24 cellular contexts compared by ENCODE assay signal in the genomic region with DNA sequence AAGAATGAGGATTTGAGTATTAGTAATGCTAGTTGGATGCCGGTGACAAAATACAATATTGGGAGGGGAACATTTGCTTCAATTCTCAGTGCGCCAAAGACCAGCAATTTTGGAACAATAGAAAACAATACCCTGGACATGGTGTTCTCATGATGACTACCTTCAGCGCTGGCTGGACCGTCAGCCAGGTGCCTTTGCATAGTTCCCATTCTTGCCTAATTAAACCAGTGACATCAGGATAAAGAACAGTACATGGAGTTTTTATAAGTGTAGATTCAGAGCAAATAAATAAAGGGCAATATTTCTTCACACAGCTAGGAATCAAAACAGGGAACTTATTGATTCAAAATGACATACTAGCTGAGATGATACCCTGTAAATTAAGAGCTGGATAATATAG.
"Had no signal": no experiment of that assay in that cellular context is flagged by ENCODE, and none has a peak within 500 bp of the region (broad histone marks: within the 10 kb centered on the region; RNA-seq: fewer than 3 reads in every experiment).

No MANE protein-coding gene starts in this region.

- H3K4me1 ChIP-seq: stomach, suprapubic skin, testis, thyroid gland, tibial artery, tibial nerve, transverse colon, upper lobe of left lung, upper lobe of right lung, uterus, vagina had no signal

- H3K36me3 ChIP-seq: stomach, suprapubic skin, thoracic aorta, thyroid gland, tibial artery, tibial nerve, transverse colon, upper lobe of left lung, upper lobe of right lung, uterus, vagina had no signal

- H3K4me3 ChIP-seq: stomach, suprapubic skin, testis, thoracic aorta, thyroid gland, tibial artery, tibial nerve, transverse colon, upper lobe of left lung, upper lobe of right lung, uterus, vagina had no signal

- H3K27me3 ChIP-seq: stomach, testis, thyroid gland, tibial artery, tibial nerve, transverse colon, upper lobe of left lung, upper lobe of right lung, uterus, vagina had no signal

- DNase-seq: stimulated activated CD4-positive, alpha-beta T cell treated with anti-CD3 and anti-CD28 coated beads, Interleukin-2, amount 100 ng/mL, for 48 hours; stimulated activated CD4-positive, alpha-beta T cell treated with anti-CD3 and anti-CD28 coated beads, Interleukin-4, amount 100 ng/mL, for 1 hour; stimulated activated CD4-positive, alpha-beta T cell treated with anti-CD3 and anti-CD28 coated beads, Interleukin-4, amount 100 ng/mL, for 24 hours; stimulated activated CD4-positive, alpha-beta T cell treated with anti-CD3 and anti-CD28 coated beads, Interleukin-4, amount 100 ng/mL, for 4 hours; stimulated activated CD8-positive, alpha-beta memory T cell treated with anti-CD3 and anti-CD28 coated beads, Interleukin-4, amount 100 ng/mL, for 48 hours; stimulated activated naive B cell treated with anti-CD40 and anti-IgM and Interleukin-4, amounts not matched to agents 10 μg/mL and 1 μg/mL and 100 μg/mL, for 72 hours; stimulated activated naive CD4-positive, alpha-beta T cell; stimulated activated naive CD4-positive, alpha-beta T cell treated with Interleukin-2 at 50 U/mL for 16 hours; stimulated activated naive CD8-positive, alpha-beta T cell treated with anti-CD3 and anti-CD28 coated beads, Interleukin-15, amount 100 ng/mL, for 72 hours; stimulated activated naive CD8-positive, alpha-beta T cell treated with anti-CD3 and anti-CD28 coated beads, Interleukin-15, Interleukin-2, amounts not matched to agents 100 U/mL and 50 U/mL, for 24 hours; stomach; substantia nigra; testis; thyroid gland; tibial artery; transverse colon; trophoblast cell; upper lobe of left lung; upper lobe of right lung; uterus had no signal

- H3K27ac ChIP-seq: stomach, suprapubic skin, testis, thoracic aorta, thyroid gland, tibial artery, tibial nerve, transverse colon, upper lobe of left lung, upper lobe of right lung, uterus, vagina had no signal

- H3K9me3 ChIP-seq: stomach, suprapubic skin, testis, thoracic aorta, thyroid gland, tibial artery, tibial nerve, transverse colon, upper lobe of left lung, upper lobe of right lung, uterus, vagina had no signal
